ENCODE assay signal across 10 cellular contexts in the genomic region with DNA sequence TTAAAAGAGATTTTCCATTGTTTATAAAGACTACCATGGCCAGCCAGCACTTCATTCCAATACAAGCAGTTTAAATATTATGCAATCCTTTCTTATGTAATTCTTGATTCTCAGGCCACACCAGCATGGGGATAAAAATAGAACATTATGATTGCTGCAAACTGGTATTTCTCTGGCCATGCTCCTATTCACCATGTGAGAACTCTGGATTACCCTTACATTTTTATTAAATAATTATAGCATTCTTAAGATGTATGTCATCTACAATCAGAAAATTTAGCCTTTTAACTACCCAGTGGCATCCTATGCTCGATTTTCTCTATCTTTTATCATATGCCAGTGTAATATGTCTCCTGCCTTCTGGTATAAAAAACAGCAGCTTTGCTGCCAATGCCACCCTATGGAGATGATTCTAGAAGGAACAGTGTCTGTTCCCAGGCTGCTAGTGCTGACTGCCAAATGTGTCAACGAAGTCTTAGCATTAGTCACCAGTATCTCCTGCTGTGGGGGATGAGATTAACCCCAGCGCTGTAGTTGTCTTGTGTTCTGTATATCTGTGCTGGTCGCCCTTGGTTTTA.
DNase-seq lines count a peak whose midpoint lies in the region; ATAC-seq and TF ChIP-seq lines count a peak whose summit lies in the region.
"Had no signal": no experiment of that assay in that cellular context is flagged by ENCODE, and none has a peak within 500 bp of the region (broad histone marks: within the 10 kb centered on the region; RNA-seq: fewer than 3 reads in every experiment).

No MANE protein-coding gene starts in this region.

- H3K27ac ChIP-seq in esophagus squamous epithelium (peak overlapping the region in 3 of 4 donors; percentile 36 to 65 (median 52)), muscle layer of duodenum (ENCODE audit: low read length) (peak overlapping the region; percentile 3)

- no peak for TF ChIP-seq CTCF in esophagus squamous epithelium (IDR thresholded peaks at IDR 0.05)

- peaks cover 9% of the 10 kb centered on the region for H3K27me3 Mint-ChIP-seq in activated CD4-positive, alpha-beta T cell treated with anti-CD3 and anti-CD28 coated beads for 36 hours

- POLR2A ChIA-PET in activated CD4-positive, alpha-beta T cell treated with anti-CD3 and anti-CD28 coated beads for 36 hours (lab: Charles Lee), result no interaction called here

- whole genome bisulfite sequencing in esophagus squamous epithelium, 2 donors, result 45 to 53% methylated on average over 4 of the region's 4 CpGs

- no peaks in the 10 kb centered on the region for H3K4me1 Mint-ChIP-seq in activated CD4-positive, alpha-beta T cell treated with anti-CD3 and anti-CD28 coated beads for 36 hours

- no peak overlapping the region for H3K27ac Mint-ChIP-seq in activated CD4-positive, alpha-beta T cell treated with anti-CD3 and anti-CD28 coated beads for 36 hours

- ATAC-seq in activated CD4-positive, alpha-beta T cell treated with anti-CD3 and anti-CD28 coated beads for 36 hours, result no peak
- ATAC-seq in HG03439 (IDR thresholded peaks at IDR 0.05; ENCODE audit: unreplicated experiment), result no peak

- H3K4me3 ChIP-seq in esophagus squamous epithelium (no peak overlapping the region), muscle layer of duodenum (ENCODE audit: low read depth in 1 of 2, low read length in 2 of 2) (no peak overlapping the region)

- DNase-seq in AG20443 (ENCODE audit: low spot score), result peak; percentile 77
- peak; percentile 26 for DNase-seq in NOMO-1 treated with dmso at 0.1 percent for 144 hours (lab: John Stamatoyannopoulos, UW; ENCODE audit: unreplicated experiment)
- no peak for DNase-seq in esophagus squamous epithelium (lab: John Stamatoyannopoulos, UW)
- no peak for DNase-seq in activated CD4-positive, alpha-beta T cell treated with anti-CD3 and anti-CD28 coated beads for 36 hours
- no peak for DNase-seq in DMS79 (lab: John Stamatoyannopoulos, UW)
- no peak for DNase-seq in NCI-H2107 (lab: John Stamatoyannopoulos, UW)
- DNase-seq: anterior cingulate cortex, DND-41 had no signal

- H3K36me3 ChIP-seq in esophagus squamous epithelium (no peaks in the 10 kb centered on the region), muscle layer of duodenum (ENCODE audit: control insufficient read depth in 1 of 2, insufficient read depth in 2 of 2, low read length in 2 of 2) (no peaks in the 10 kb centered on the region)

- H3K9me3 Mint-ChIP-seq in activated CD4-positive, alpha-beta T cell treated with anti-CD3 and anti-CD28 coated beads for 36 hours (ENCODE audit: low read depth), result no peaks in the 10 kb centered on the region

- no peak overlapping the region for H3K4me3 Mint-ChIP-seq in activated CD4-positive, alpha-beta T cell treated with anti-CD3 and anti-CD28 coated beads for 36 hours

- TF ChIP-seq POLR2A in esophagus squamous epithelium (IDR thresholded peaks at IDR 0.05), result no peak

- CTCF ChIA-PET in activated CD4-positive, alpha-beta T cell treated with anti-CD3 and anti-CD28 coated beads for 36 hours (lab: Charles Lee), result no interaction called here

- no peaks in the 10 kb centered on the region for H3K27me3 ChIP-seq in esophagus squamous epithelium
- H3K27me3 ChIP-seq in muscle layer of duodenum (ENCODE audit: low read depth, low read length), result no peaks in the 10 kb centered on the region

- H3K9me3 ChIP-seq in esophagus squamous epithelium, result no peaks in the 10 kb centered on the region
- H3K9me3 ChIP-seq in muscle layer of duodenum (ENCODE audit: control insufficient read depth in 1 of 2, low read length in 2 of 2), result no peaks in the 10 kb centered on the region

- H3K4me1 ChIP-seq in esophagus squamous epithelium (peaks cover 3 to 7% (median 6%) of the 10 kb centered on the region in 3 donors), muscle layer of duodenum (ENCODE audit: control insufficient read depth in 1 of 2, insufficient read depth in 2 of 2, low read length in 2 of 2) (no peaks in the 10 kb centered on the region)

- intact Hi-C loops in esophagus squamous epithelium (cut with DNase I), result no loop called here
- intact Hi-C loops in activated CD4-positive, alpha-beta T cell treated with anti-CD3 and anti-CD28 coated beads for 36 hours (cut with DNase I, micrococcal nuclease), result no loop called here

- H3K36me3 Mint-ChIP-seq in activated CD4-positive, alpha-beta T cell treated with anti-CD3 and anti-CD28 coated beads for 36 hours (ENCODE audit: low read depth), result no peaks in the 10 kb centered on the region

Comparison
In these comparisons a context has a peak if more than half of its experiments do, and no peak if none do; other contexts are left out.
1. DNase-seq: peak in AG20443 (single experiment) and NOMO-1 treated with dmso at 0.1 percent for 144 hours (single experiment); none in esophagus squamous epithelium (single experiment), activated CD4-positive, alpha-beta T cell treated with anti-CD3 and anti-CD28 coated beads for 36 hours (single experiment), DMS79 (single experiment) and NCI-H2107 (single experiment).